Comparison of ENCODE assay signal across 13 cellular contexts in genomic region chr10:79379512-79380124, GRCh38. TPM values are rescaled to one million over a fixed set of nuclear protein-coding genes. Genes with fewer than 3 reads are reported as not detected.
DNase-seq lines count a peak whose midpoint lies in the region; ATAC-seq and TF ChIP-seq lines count a peak whose summit lies in the region.
"Had no signal": no experiment of that assay in that cellular context is flagged by ENCODE, and none has a peak within 500 bp of the region (broad histone marks: within the 10 kb centered on the region; RNA-seq: fewer than 3 reads in every experiment).

No MANE protein-coding gene starts in this region.

- intact Hi-C loops in lower lobe of right lung (cut with DNase I): loop anchor here (10.0 kb wide), 1 partner anchor 85 kb away; no protein-coding TSS in a partner anchor
- intact Hi-C loops in stomach (cut with DNase I; ENCODE audit: low total_unique reads): no loop called here

- CTCF ChIA-PET in HEK293 (lab: Yijun Ruan, JAX): no interaction called here

- no peaks in the 10 kb centered on the region for H3K9me3 ChIP-seq in HEK293 (ENCODE audit: control insufficient read depth, insufficient read depth, low read depth, low read length)
- no peaks in the 10 kb centered on the region for H3K9me3 ChIP-seq in lower lobe of right lung
- H3K9me3 ChIP-seq in stomach: no peaks in the 10 kb centered on the region

- H3K36me3 ChIP-seq in HEK293 (ENCODE audit: control insufficient read depth in 2 of 2, insufficient read depth in 1 of 2, low read length in 2 of 2) (no peaks in the 10 kb centered on the region), lower lobe of right lung (no peaks in the 10 kb centered on the region), stomach (peaks cover 0 to 8% (median 6%) of the 10 kb centered on the region in 4 donors)

- POLR2A ChIA-PET in HEK293 (lab: Yijun Ruan, JAX): no interaction called here

- WGBS in stomach, 5 donors: 20 to 52% (median 43%) methylated on average over 7 to 9 of the region's 9 CpGs

- DNase-seq in ecto neural progenitor cell (ENCODE audit: low spot score) (peak; percentile 44), lower lobe of right lung (peak; percentile 41), stomach (peak; percentile 25), KG1 (lab: John Stamatoyannopoulos, UW) (no peak), DMS 273 (lab: John Stamatoyannopoulos, UW; ENCODE audit: unreplicated experiment) (no peak), GM19238 (ENCODE audit: insufficient read length, low spot score) (no peak)
- DNase-seq: activated CD8-positive, alpha-beta T cell treated with anti-CD3 and anti-CD28 coated beads for 36 hours; foreskin keratinocyte; mesendoderm; NCI-H524 had no signal

- H3K4me1 ChIP-seq in HEK293 (ENCODE audit: control insufficient read depth, insufficient read depth, low read length) (peaks cover 4% of the 10 kb centered on the region), lower lobe of right lung (peaks cover 34% of the 10 kb centered on the region), stomach (peaks cover 33 to 58% (median 46%) of the 10 kb centered on the region in 4 donors)
- H3K4me1 ChIP-seq: foreskin keratinocyte had no signal

- H3K27me3 ChIP-seq in lower lobe of right lung (ENCODE audit: low read depth): no peaks in the 10 kb centered on the region
- no peaks in the 10 kb centered on the region for H3K27me3 ChIP-seq in stomach

- no peak overlapping the region for H3K4me3 ChIP-seq in HEK293 (ENCODE audit: low read depth, low read length)
- no peak overlapping the region for H3K4me3 ChIP-seq in lower lobe of right lung
- no peak overlapping the region for H3K4me3 ChIP-seq in stomach

- no peak for TF ChIP-seq CTCF in HEK293 (tag by site-specific recombination; IDR thresholded peaks at IDR 0.05)
- TF ChIP-seq CTCF in lower lobe of right lung (IDR thresholded peaks at IDR 0.05): no peak
- no peak for TF ChIP-seq CTCF in stomach (IDR thresholded peaks at IDR 0.05)

- TF ChIP-seq POLR2A in stomach (IDR thresholded peaks at IDR 0.05): no peak

- H3K27ac ChIP-seq in HEK293 (ENCODE audit: extremely low read depth, low read depth, low read length): no peak overlapping the region
- H3K27ac ChIP-seq in lower lobe of right lung: peak overlapping the region; percentile 67
- H3K27ac ChIP-seq in stomach: peak overlapping the region; percentile 74 to 85 (median 84)
- H3K27ac ChIP-seq: foreskin keratinocyte had no signal

- no peak for TF ChIP-seq EP300 in stomach (IDR thresholded peaks at IDR 0.05)

- no peak for ATAC-seq in lower lobe of right lung
- ATAC-seq in GM21576 (IDR thresholded peaks at IDR 0.05; ENCODE audit: unreplicated experiment): no peak
- ATAC-seq: activated CD8-positive, alpha-beta T cell treated with anti-CD3 and anti-CD28 coated beads for 36 hours; foreskin keratinocyte; SK-N-SH treated with all-trans-retinoic acid at 6 μM for 48 hours had no signal

TF ChIP-seq in HEK293, 187 proteins besides CTCF, POLR2A, EP300 and RAD21:
- TF ChIP-seq GLIS2 (tag by site-specific recombination; IDR thresholded peaks at IDR 0.05) (peak; percentile 39; the same call in 1 of the 2 replicates), ZNF660 (tag by site-specific recombination; IDR thresholded peaks at IDR 0.05) (no peak), GLIS1 (tag by site-specific recombination; IDR thresholded peaks at IDR 0.05) (peak; percentile 50), ZIC2 (tag by site-specific recombination; IDR thresholded peaks at IDR 0.05) (peak; percentile 75; the same call in 1 of the 2 replicates)

RNA-seq across cellular contexts. Expression of gene PPIF, which starts 32.3 kb away (rescaled TPM):
- total RNA-seq in lower lobe of right lung: 28.5 TPM
- 100 to 1,000 TPM in 1 of 5 donors, 10 to 100 TPM in 3, 1 to 10 TPM in 1; 6.4 to 149 (median 46.8) TPM for total RNA-seq in stomach
- 100 to 1,000 TPM in 1 of 3 donors, 10 to 100 TPM in 2; 27.5 to 177 (median 54.7) TPM for polyA plus RNA-seq in stomach

Comparison
In these comparisons a context has a peak if more than half of its experiments do, and no peak if none do; other contexts are left out.
1. DNase-seq: peak in ecto neural progenitor cell (single experiment), lower lobe of right lung (single experiment) and stomach (single experiment); none in KG1 (single experiment), DMS 273 (single experiment) and GM19238 (single experiment).